ENCODE assay signal across 4 cellular contexts in the genomic region with DNA sequence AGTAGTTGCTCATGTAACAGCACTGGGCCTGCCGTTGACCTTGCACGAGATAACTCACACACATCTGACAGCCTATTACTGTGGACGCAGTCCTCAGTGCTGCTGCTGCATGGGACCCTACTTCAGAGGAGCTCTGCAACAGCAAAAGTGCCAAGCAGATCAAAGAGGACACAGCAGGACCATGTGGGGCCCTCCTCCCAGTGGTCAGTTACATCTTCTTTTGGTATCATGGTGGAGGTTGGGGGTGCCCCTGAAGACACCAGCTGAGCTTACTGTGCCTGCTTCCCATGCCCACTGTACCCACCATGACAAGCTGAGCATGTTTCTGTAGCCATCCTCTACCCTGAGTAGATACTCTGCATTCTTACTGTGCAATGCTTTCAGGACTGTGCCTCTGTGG. TPM values are rescaled to one million over a fixed set of nuclear protein-coding genes. Genes with fewer than 3 reads are reported as not detected.
"Had no signal": no experiment of that assay in that cellular context is flagged by ENCODE, and none has a peak within 500 bp of the region (broad histone marks: within the 10 kb centered on the region; RNA-seq: fewer than 3 reads in every experiment).

No MANE protein-coding gene starts in this region.

RNA-seq across cellular contexts. Expression of gene KCNJ18, which starts 41.6 kb away (rescaled TPM):
- total RNA-seq: LHCN-M2, M059J, MCF 10A, NCI-H460 had no signal
